12 cellular contexts compared by ENCODE assay signal in genomic region chr1:207389728-207390464, GRCh38.
DNase-seq lines count a peak whose midpoint lies in the region; ATAC-seq and TF ChIP-seq lines count a peak whose summit lies in the region.
"Had no signal": no experiment of that assay in that cellular context is flagged by ENCODE, and none has a peak within 500 bp of the region (broad histone marks: within the 10 kb centered on the region; RNA-seq: fewer than 3 reads in every experiment).

No MANE protein-coding gene starts in this region.

- peak; percentile 33 for DNase-seq in activated CD8-positive, alpha-beta T cell treated with anti-CD3 and anti-CD28 coated beads for 36 hours
- DNase-seq in activated CD8-positive, alpha-beta T cell treated with anti-CD3 and anti-CD28 coated beads, Interleukin-2, amount 10 ng/mL, durations not matched to agents 7 days and 5 days = no peak
- DNase-seq in LoVo (ENCODE audit: low spot score) (peak; percentile 43), brain microvascular endothelial cell (peak; percentile 29), skeletal muscle cell (ENCODE audit: low read depth) (peak; percentile 14), NCI-H748 treated with DMSO at 0.1 percent for 48 hours (lab: John Stamatoyannopoulos, UW) (no peak), stomach (no peak)
- DNase-seq: NCI-H2081, upper lobe of left lung had no signal

- no peak for TF ChIP-seq POLR2A in stomach (IDR thresholded peaks at IDR 0.05)

- in situ Hi-C loops in brain microvascular endothelial cell (cut with HindIII; ENCODE audit: low pct_ligation_motif_present, low sequenced_read_pairs) = no loop called here

- no peaks in the 10 kb centered on the region for H3K27me3 Mint-ChIP-seq in activated CD8-positive, alpha-beta T cell treated with anti-CD3 and anti-CD28 coated beads for 36 hours
- H3K27me3 Mint-ChIP-seq in activated CD8-positive, alpha-beta T cell treated with anti-CD3 and anti-CD28 coated beads, Interleukin-2, amount 10 ng/mL, durations not matched to agents 7 days and 5 days (ENCODE audit: low read depth) = no peaks in the 10 kb centered on the region
- H3K27me3 Mint-ChIP-seq: IgD-negative memory B cell had no signal

- POLR2A ChIA-PET in activated CD8-positive, alpha-beta T cell treated with anti-CD3 and anti-CD28 coated beads for 36 hours (lab: Charles Lee) = interaction anchor here (0.6 to 0.7 kb wide), 2 partner anchors 34 to 301 kb away, joined by 3 read pairs; partner anchors contain the start of gene C4BPB
- POLR2A ChIA-PET in activated CD8-positive, alpha-beta T cell treated with anti-CD3 and anti-CD28 coated beads, Interleukin-2, amount 10 ng/mL, durations not matched to agents 7 days and 5 days (lab: Charles Lee) = no interaction called here

- peaks cover 10% of the 10 kb centered on the region for H3K36me3 Mint-ChIP-seq in activated CD8-positive, alpha-beta T cell treated with anti-CD3 and anti-CD28 coated beads for 36 hours (ENCODE audit: low read depth)
- H3K36me3 Mint-ChIP-seq in activated CD8-positive, alpha-beta T cell treated with anti-CD3 and anti-CD28 coated beads, Interleukin-2, amount 10 ng/mL, durations not matched to agents 7 days and 5 days (ENCODE audit: low read depth) = peaks cover 7% of the 10 kb centered on the region

- H3K27ac ChIP-seq in brain microvascular endothelial cell = no peak overlapping the region
- no peak overlapping the region for H3K27ac ChIP-seq in stomach
- H3K27ac ChIP-seq: upper lobe of left lung had no signal

- no peaks in the 10 kb centered on the region for H3K27me3 ChIP-seq in brain microvascular endothelial cell (replicated peaks)
- no peaks in the 10 kb centered on the region for H3K27me3 ChIP-seq in stomach
- H3K27me3 ChIP-seq: upper lobe of left lung had no signal

- intact Hi-C loops in activated CD8-positive, alpha-beta T cell treated with anti-CD3 and anti-CD28 coated beads for 36 hours (cut with micrococcal nuclease) = loop anchor here (2.0 kb wide), 1 partner anchor 53 kb away; no protein-coding TSS in a partner anchor
- intact Hi-C loops in stomach (cut with DNase I; ENCODE audit: low total_unique reads) = no loop called here

- H3K9me3 Mint-ChIP-seq in activated CD8-positive, alpha-beta T cell treated with anti-CD3 and anti-CD28 coated beads for 36 hours = peaks cover 23% of the 10 kb centered on the region
- peaks cover 27% of the 10 kb centered on the region for H3K9me3 Mint-ChIP-seq in activated CD8-positive, alpha-beta T cell treated with anti-CD3 and anti-CD28 coated beads, Interleukin-2, amount 10 ng/mL, durations not matched to agents 7 days and 5 days (ENCODE audit: insufficient read depth)

- H3K4me3 ChIP-seq in brain microvascular endothelial cell (ENCODE audit: low read depth, low read length) = no peak overlapping the region
- no peak overlapping the region for H3K4me3 ChIP-seq in skeletal muscle cell (ENCODE audit: low read depth, low read length)
- H3K4me3 ChIP-seq in stomach = no peak overlapping the region
- H3K4me3 ChIP-seq: upper lobe of left lung had no signal

- H3K36me3 ChIP-seq in brain microvascular endothelial cell (replicated peaks) = no peaks in the 10 kb centered on the region
- H3K36me3 ChIP-seq in stomach = no peaks in the 10 kb centered on the region
- H3K36me3 ChIP-seq: upper lobe of left lung had no signal

- no peak for TF ChIP-seq EP300 in stomach (IDR thresholded peaks at IDR 0.05)

- H3K9me3 ChIP-seq in stomach = peaks cover 0 to 12% (median 2%) of the 10 kb centered on the region in 4 donors
- H3K9me3 ChIP-seq: upper lobe of left lung had no signal

- H3K4me3 Mint-ChIP-seq in activated CD8-positive, alpha-beta T cell treated with anti-CD3 and anti-CD28 coated beads for 36 hours = peak overlapping the region; percentile 37
- no peak overlapping the region for H3K4me3 Mint-ChIP-seq in activated CD8-positive, alpha-beta T cell treated with anti-CD3 and anti-CD28 coated beads, Interleukin-2, amount 10 ng/mL, durations not matched to agents 7 days and 5 days
- H3K4me3 Mint-ChIP-seq: IgD-negative memory B cell had no signal

- ATAC-seq in activated CD8-positive, alpha-beta T cell treated with anti-CD3 and anti-CD28 coated beads for 36 hours = peak; percentile 97
- no peak for ATAC-seq in activated CD8-positive, alpha-beta T cell treated with anti-CD3 and anti-CD28 coated beads, Interleukin-2, amount 10 ng/mL, durations not matched to agents 7 days and 5 days
- no peak for ATAC-seq in HG02870 (IDR thresholded peaks at IDR 0.05; ENCODE audit: unreplicated experiment)
- ATAC-seq: sciatic nerve had no signal

- peaks cover 18% of the 10 kb centered on the region for H3K4me1 Mint-ChIP-seq in activated CD8-positive, alpha-beta T cell treated with anti-CD3 and anti-CD28 coated beads for 36 hours (ENCODE audit: low read depth)
- H3K4me1 Mint-ChIP-seq in activated CD8-positive, alpha-beta T cell treated with anti-CD3 and anti-CD28 coated beads, Interleukin-2, amount 10 ng/mL, durations not matched to agents 7 days and 5 days (ENCODE audit: low read depth) = no peaks in the 10 kb centered on the region
- H3K4me1 Mint-ChIP-seq: IgD-negative memory B cell had no signal

- 49 to 77% (median 55%) methylated on average over 1 of the region's 1 CpG for WGBS in stomach, 5 donors

- TF ChIP-seq CTCF in activated CD8-positive, alpha-beta T cell treated with anti-CD3 and anti-CD28 coated beads for 36 hours (IDR thresholded peaks at IDR 0.05) = no peak
- TF ChIP-seq CTCF in brain microvascular endothelial cell (IDR thresholded peaks at IDR 0.05; ENCODE audit: low read depth, low read length, missing control alignments) (no peak), stomach (IDR thresholded peaks at IDR 0.05) (no peak)

- H3K4me1 ChIP-seq in stomach = peaks cover 0 to 5% (median 0%) of the 10 kb centered on the region in 4 donors
- H3K4me1 ChIP-seq: upper lobe of left lung had no signal

- CTCF ChIA-PET in activated CD8-positive, alpha-beta T cell treated with anti-CD3 and anti-CD28 coated beads for 36 hours (lab: Charles Lee) = interaction anchor here (1.2 to 1.3 kb wide), 4 partner anchors 15 to 306 kb away, joined by 3 read pairs; partner anchors contain the start of gene CR2
- CTCF ChIA-PET in activated CD8-positive, alpha-beta T cell treated with anti-CD3 and anti-CD28 coated beads, Interleukin-2, amount 10 ng/mL, durations not matched to agents 7 days and 5 days (lab: Charles Lee) = interaction anchor here (0.9 kb wide), 1 partner anchor 306 kb away, joined by 4 read pairs; no protein-coding TSS in a partner anchor

- H3K27ac Mint-ChIP-seq in activated CD8-positive, alpha-beta T cell treated with anti-CD3 and anti-CD28 coated beads for 36 hours = peak overlapping the region; percentile 83
- H3K27ac Mint-ChIP-seq in activated CD8-positive, alpha-beta T cell treated with anti-CD3 and anti-CD28 coated beads, Interleukin-2, amount 10 ng/mL, durations not matched to agents 7 days and 5 days = no peak overlapping the region

Comparison
In these comparisons a context has a peak if more than half of its experiments do, and no peak if none do; other contexts are left out.
1. DNase-seq: peak in activated CD8-positive, alpha-beta T cell treated with anti-CD3 and anti-CD28 coated beads for 36 hours (single experiment), LoVo (single experiment), brain microvascular endothelial cell (single experiment) and skeletal muscle cell (single experiment); none in activated CD8-positive, alpha-beta T cell treated with anti-CD3 and anti-CD28 coated beads, Interleukin-2, amount 10 ng/mL, durations not matched to agents 7 days and 5 days (single experiment), NCI-H748 treated with DMSO at 0.1 percent for 48 hours (single experiment) and stomach (single experiment).